Comparison of ENCODE assay signal across 8 cellular contexts in the genomic region with DNA sequence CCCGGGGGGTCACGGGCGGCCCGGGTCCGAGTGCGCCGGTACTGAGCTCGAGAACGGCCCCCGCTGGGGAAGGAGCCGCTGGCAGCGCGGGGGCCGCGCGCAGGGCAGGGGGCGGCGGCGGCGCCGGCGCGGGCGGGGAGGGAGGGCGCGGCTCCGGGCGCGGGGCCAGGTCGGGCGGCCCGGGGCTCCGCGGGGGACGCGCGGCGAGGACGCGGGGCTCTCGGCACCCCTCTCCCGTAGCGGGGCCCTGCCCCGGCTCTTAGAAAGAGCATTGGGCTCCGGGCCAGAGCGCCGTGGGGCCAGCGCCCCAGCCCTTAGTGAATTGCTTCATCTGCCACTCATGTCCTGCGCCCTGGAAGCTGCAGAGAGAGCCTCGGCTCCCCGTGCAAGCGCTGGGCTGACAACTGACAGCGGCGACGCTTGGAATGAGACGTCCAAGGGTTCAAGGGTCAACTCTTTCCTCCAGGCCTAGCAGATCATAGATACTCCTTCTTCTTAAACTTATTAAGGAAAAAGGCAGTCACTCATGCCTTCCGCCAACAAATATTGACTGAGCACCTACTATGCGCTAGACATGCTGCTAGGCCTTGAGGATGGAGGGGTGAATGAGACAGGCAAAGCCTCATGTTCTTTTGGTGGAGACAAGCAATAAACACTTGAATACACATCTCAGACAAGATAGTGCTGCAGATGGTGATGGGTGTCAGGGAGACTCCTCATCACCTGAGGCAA.
DNase-seq lines count a peak whose midpoint lies in the region; ATAC-seq, FAIRE-seq and TF ChIP-seq lines count a peak whose summit lies in the region.

No MANE protein-coding gene starts in this region.

- H3K9me3 ChIP-seq in small intestine (ENCODE audit: control insufficient read depth, low read depth): no peaks in the 10 kb centered on the region

- H3K27ac ChIP-seq in small intestine (ENCODE audit: low read depth in 1 of 2, low read length in 1 of 2): peak overlapping the region; percentile 84 to 90

- FAIRE-seq in small intestine (lab: Jason Lieb, UNC): no peak

- peak overlapping the region; percentile 44 for H3K4me3 ChIP-seq in kidney epithelial cell (ENCODE audit: low read depth, low read length)
- H3K4me3 ChIP-seq in small intestine (ENCODE audit: low read depth in 1 of 2, low read length in 2 of 2): peak overlapping the region; percentile 27 to 55

- H3K36me3 ChIP-seq in kidney epithelial cell (ENCODE audit: control insufficient read depth, insufficient read depth, low read length) (no peaks in the 10 kb centered on the region), small intestine (ENCODE audit: control insufficient read depth in 2 of 2, insufficient read depth in 2 of 2, low read length in 2 of 2) (no peaks in the 10 kb centered on the region)

- DNase-seq in NCI-H1417 (lab: John Stamatoyannopoulos, UW) (peak in 2 of 3 experiments; percentile 55 to 67), NCI-H1417 treated with DMSO at 0.1 percent for 48 hours (lab: John Stamatoyannopoulos, UW) (no peak), NCI-H1105 treated with DMSO at 0.1 percent for 48 hours (lab: John Stamatoyannopoulos, UW) (peak; percentile 48), cerebellum (ENCODE audit: low spot score) (peak; percentile 49), kidney epithelial cell (ENCODE audit: low read depth) (no peak), small intestine (peak; percentile 91)
- DNase-seq in effector CD8-positive, alpha-beta T cell (lab: John Stamatoyannopoulos, UW): no peak

- no peaks in the 10 kb centered on the region for H3K4me1 ChIP-seq in small intestine (ENCODE audit: control insufficient read depth in 2 of 2, insufficient read depth in 1 of 2, low read depth in 1 of 2, low read length in 1 of 2)

- 3 to 6% (median 3%) methylated on average over 14 to 58 of the region's 58 CpGs for WGBS in small intestine, 3 donors

- ATAC-seq in GM18519 (IDR thresholded peaks at IDR 0.05; ENCODE audit: low FRiP score, unreplicated experiment): no peak

- TF ChIP-seq CTCF in kidney epithelial cell (IDR thresholded peaks at IDR 0.05; ENCODE audit: insufficient read depth, low read length, poor library complexity, severe bottlenecking): no peak

- H3K27me3 ChIP-seq in kidney epithelial cell (ENCODE audit: control insufficient read depth, insufficient read depth, low read length) (no peaks in the 10 kb centered on the region), small intestine (ENCODE audit: control insufficient read depth in 2 of 2, insufficient read depth in 2 of 2, low read length in 2 of 2) (no peaks in the 10 kb centered on the region)

Comparison
In these comparisons a context has a peak if more than half of its experiments do, and no peak if none do; other contexts are left out.
1. DNase-seq: peak in NCI-H1417 (2 of 3), NCI-H1105 treated with DMSO at 0.1 percent for 48 hours (single experiment), cerebellum (single experiment) and small intestine (single experiment); none in NCI-H1417 treated with DMSO at 0.1 percent for 48 hours (single experiment), kidney epithelial cell (single experiment) and effector CD8-positive, alpha-beta T cell (single experiment).